ENCODE assay signal across 1 cellular context in the genomic region with DNA sequence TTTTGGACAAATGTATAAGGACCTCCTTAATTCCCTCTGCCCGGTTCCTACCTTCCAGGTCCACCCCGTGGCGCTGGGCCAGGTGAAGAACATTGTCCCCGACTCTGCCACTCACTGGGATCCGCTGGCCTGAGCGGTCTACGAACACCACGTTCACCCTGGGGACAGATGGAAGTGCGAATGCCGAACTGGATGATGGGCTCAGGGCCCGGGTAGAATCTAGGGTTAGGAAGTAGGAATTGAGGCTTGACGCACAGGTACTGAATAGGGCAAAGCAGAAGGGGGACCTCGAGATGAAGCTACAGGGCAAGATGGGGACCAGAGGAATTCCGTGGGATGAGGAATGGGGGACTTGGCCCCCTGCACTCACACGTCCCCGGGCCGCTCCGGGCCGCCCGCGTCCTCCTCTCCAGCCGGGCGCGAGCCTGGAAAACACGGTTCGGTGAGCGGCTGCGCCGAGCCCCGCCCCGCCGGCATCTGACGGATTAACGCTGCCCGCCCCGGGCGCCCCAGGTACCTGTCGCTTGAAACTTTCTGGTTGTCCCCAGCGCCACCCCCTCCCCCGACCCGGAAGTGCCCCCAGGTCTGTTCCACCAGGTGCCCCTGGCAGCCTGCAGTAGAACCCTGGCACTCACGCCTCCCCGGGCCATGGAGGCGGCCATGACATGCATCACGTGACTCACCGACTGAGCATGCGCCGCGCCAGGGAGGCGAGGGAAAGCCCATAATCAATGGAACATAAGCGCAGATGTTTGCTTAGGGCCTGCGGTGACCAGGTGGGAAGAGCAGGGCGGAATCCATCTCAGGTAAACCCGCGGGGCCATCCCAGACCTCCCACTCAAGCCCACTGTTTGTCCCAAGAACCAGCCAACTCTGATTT.
TF ChIP-seq lines count a peak whose summit lies in the region.

A gene (minus strand): TSS at position 681 of the 880 bp plus-strand sequence. CDS start 19 bp downstream, at position 662.

TF ChIP-seq in HepG2, 621 proteins besides CTCF, POLR2A, EP300 and RAD21 (continued from another document and continues in another):
- TF ChIP-seq, protein P1, sequence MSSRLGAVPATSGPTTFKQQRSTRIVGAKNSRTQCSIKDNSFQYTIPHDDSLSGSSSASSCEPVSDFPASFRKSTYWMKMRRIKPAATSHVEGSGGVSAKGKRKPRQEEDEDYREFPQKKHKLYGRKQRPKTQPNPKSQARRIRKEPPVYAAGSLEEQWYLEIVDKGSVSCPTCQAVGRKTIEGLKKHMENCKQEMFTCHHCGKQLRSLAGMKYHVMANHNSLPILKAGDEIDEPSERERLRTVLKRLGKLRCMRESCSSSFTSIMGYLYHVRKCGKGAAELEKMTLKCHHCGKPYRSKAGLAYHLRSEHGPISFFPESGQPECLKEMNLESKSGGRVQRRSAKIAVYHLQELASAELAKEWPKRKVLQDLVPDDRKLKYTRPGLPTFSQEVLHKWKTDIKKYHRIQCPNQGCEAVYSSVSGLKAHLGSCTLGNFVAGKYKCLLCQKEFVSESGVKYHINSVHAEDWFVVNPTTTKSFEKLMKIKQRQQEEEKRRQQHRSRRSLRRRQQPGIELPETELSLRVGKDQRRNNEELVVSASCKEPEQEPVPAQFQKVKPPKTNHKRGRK (CRISPR knock-in tag; IDR thresholded peaks at IDR 0.05), result no peak
- TF ChIP-seq TOE1 (CRISPR knock-in tag; IDR thresholded peaks at IDR 0.05) (peak; percentile 34; the same call in 1 of the 2 replicates), DMAP1 (CRISPR knock-in tag; IDR thresholded peaks at IDR 0.05) (peak; percentile 42; the same call in 1 of the 2 replicates), TAF1 (CRISPR knock-in tag; IDR thresholded peaks at IDR 0.05) (peak; percentile 64; the same call in 1 of the 2 replicates), MEIS2 (CRISPR knock-in tag; IDR thresholded peaks at IDR 0.05) (0 out of 2 replicates have a peak, but pooled peaks have one; percentile 18), ZNF720 (CRISPR knock-in tag; IDR thresholded peaks at IDR 0.05) (no peak), NFE2L1 (CRISPR knock-in tag; IDR thresholded peaks at IDR 0.05; ENCODE audit: borderline replicate concordance) (no peak), ZBTB42 (CRISPR knock-in tag; IDR thresholded peaks at IDR 0.05) (0 out of 2 replicates have a peak, but pooled peaks have one; percentile 22), MAFF (IDR thresholded peaks at IDR 0.05; ENCODE audit: low read depth, low read length) (no peak), HOXA7 (CRISPR knock-in tag; IDR thresholded peaks at IDR 0.05) (no peak), ZNF230 (CRISPR knock-in tag; IDR thresholded peaks at IDR 0.05) (0 out of 2 replicates have a peak, but pooled peaks have one; percentile 51), POLR2AphosphoS2 (IDR thresholded peaks at IDR 0.05; ENCODE audit: low read depth, low read length) (peak; percentile 98), SRF (IDR thresholded peaks at IDR 0.05; ENCODE audit: low read depth, low read length) (0 out of 2 replicates have a peak, but pooled peaks have one; percentile 40), ZNF781 (CRISPR knock-in tag; IDR thresholded peaks at IDR 0.05; ENCODE audit: borderline replicate concordance, not compliant biosample characterization) (peak; percentile 27), ZNF274 (CRISPR knock-in tag; IDR thresholded peaks at IDR 0.05) (peak; percentile 82; the same call in 1 of the 2 replicates), SNAI1 (CRISPR knock-in tag; IDR thresholded peaks at IDR 0.05; ENCODE audit: borderline replicate concordance) (no peak), CBX1 (IDR thresholded peaks at IDR 0.05; ENCODE audit: low read depth) (peak; percentile 47), IRF2 (CRISPR knock-in tag; IDR thresholded peaks at IDR 0.05) (peak; percentile 38; the same call in 1 of the 2 replicates), NRL (CRISPR knock-in tag; IDR thresholded peaks at IDR 0.05; ENCODE audit: borderline replicate concordance) (peak; percentile 45; the same call in 1 of the 2 replicates), ZC3H13 (CRISPR knock-in tag; IDR thresholded peaks at IDR 0.05) (peak; percentile 85), ZNF136 (CRISPR knock-in tag; IDR thresholded peaks at IDR 0.05; ENCODE audit: low read depth) (no peak), MED1 (CRISPR knock-in tag; IDR thresholded peaks at IDR 0.05) (0 out of 2 replicates have a peak, but pooled peaks have one; percentile 42), ZNF660 (CRISPR knock-in tag; IDR thresholded peaks at IDR 0.05; ENCODE audit: borderline replicate concordance, low read depth) (no peak), JARID2 (CRISPR knock-in tag; IDR thresholded peaks at IDR 0.05; ENCODE audit: insufficient replicate concordance) (peak; percentile 65), WIZ (CRISPR knock-in tag; IDR thresholded peaks at IDR 0.05) (no peak), AGO1 (IDR thresholded peaks at IDR 0.05; ENCODE audit: low read depth, low read length, poor library complexity, severe bottlenecking) (peak; percentile 81), TBL1XR1 (IDR thresholded peaks at IDR 0.05; ENCODE audit: borderline replicate concordance, low read length, partially characterized antibody) (peak; percentile 60), ZBTB8A (CRISPR knock-in tag; IDR thresholded peaks at IDR 0.05; ENCODE audit: borderline replicate concordance, low read depth) (0 out of 2 replicates have a peak, but pooled peaks have one; percentile 17), ZNF446 (CRISPR knock-in tag; IDR thresholded peaks at IDR 0.05) (no peak), REL (CRISPR knock-in tag; conservative IDR thresholded peaks at IDR 0.05) (peak; percentile 80; the same call in 1 of the 2 replicates), ERF (CRISPR knock-in tag; IDR thresholded peaks at IDR 0.05) (peak; percentile 67), CREB1 (IDR thresholded peaks at IDR 0.05) (0 out of 2 replicates have a peak, but pooled peaks have one; percentile 13), CREB1 (CRISPR knock-in tag; IDR thresholded peaks at IDR 0.05) (no peak)
- TF ChIP-seq, protein P2, sequence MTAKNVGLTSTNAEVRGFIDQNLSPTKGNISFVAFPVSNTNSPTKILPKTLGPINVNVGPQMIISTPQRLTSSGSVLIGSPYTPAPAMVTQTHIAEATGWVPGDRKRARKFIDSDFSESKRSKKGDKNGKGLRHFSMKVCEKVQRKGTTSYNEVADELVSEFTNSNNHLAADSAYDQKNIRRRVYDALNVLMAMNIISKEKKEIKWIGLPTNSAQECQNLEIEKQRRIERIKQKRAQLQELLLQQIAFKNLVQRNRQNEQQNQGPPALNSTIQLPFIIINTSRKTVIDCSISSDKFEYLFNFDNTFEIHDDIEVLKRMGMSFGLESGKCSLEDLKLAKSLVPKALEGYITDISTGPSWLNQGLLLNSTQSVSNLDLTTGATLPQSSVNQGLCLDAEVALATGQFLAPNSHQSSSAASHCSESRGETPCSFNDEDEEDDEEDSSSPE (CRISPR knock-in tag; IDR thresholded peaks at IDR 0.05), result 0 out of 2 replicates have a peak, but pooled peaks have one; percentile 43
- TF ChIP-seq, protein P3, sequence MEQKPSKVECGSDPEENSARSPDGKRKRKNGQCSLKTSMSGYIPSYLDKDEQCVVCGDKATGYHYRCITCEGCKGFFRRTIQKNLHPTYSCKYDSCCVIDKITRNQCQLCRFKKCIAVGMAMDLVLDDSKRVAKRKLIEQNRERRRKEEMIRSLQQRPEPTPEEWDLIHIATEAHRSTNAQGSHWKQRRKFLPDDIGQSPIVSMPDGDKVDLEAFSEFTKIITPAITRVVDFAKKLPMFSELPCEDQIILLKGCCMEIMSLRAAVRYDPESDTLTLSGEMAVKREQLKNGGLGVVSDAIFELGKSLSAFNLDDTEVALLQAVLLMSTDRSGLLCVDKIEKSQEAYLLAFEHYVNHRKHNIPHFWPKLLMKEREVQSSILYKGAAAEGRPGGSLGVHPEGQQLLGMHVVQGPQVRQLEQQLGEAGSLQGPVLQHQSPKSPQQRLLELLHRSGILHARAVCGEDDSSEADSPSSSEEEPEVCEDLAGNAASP (CRISPR knock-in tag; IDR thresholded peaks at IDR 0.05; ENCODE audit: borderline replicate concordance), result peak; percentile 42; the same call in 1 of the 2 replicates
- TF ChIP-seq, protein P4, sequence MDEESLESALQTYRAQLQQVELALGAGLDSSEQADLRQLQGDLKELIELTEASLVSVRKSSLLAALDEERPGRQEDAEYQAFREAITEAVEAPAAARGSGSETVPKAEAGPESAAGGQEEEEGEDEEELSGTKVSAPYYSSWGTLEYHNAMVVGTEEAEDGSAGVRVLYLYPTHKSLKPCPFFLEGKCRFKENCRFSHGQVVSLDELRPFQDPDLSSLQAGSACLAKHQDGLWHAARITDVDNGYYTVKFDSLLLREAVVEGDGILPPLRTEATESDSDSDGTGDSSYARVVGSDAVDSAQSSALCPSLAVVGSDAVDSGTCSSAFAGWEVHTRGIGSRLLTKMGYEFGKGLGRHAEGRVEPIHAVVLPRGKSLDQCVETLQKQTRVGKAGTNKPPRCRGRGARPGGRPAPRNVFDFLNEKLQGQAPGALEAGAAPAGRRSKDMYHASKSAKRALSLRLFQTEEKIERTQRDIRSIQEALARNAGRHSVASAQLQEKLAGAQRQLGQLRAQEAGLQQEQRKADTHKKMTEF (CRISPR knock-in tag; IDR thresholded peaks at IDR 0.05), result peak; percentile 73
- TF ChIP-seq, protein P5, sequence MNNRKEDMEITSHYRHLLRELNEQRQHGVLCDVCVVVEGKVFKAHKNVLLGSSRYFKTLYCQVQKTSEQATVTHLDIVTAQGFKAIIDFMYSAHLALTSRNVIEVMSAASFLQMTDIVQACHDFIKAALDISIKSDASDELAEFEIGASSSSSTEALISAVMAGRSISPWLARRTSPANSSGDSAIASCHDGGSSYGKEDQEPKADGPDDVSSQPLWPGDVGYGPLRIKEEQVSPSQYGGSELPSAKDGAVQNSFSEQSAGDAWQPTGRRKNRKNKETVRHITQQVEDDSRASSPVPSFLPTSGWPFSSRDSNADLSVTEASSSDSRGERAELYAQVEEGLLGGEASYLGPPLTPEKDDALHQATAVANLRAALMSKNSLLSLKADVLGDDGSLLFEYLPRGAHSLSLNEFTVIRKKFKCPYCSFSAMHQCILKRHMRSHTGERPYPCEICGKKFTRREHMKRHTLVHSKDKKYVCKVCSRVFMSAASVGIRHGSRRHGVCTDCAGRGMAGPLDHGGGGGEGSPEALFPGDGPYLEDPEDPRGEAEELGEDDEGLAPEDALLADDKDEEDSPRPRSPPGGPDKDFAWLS (CRISPR knock-in tag; IDR thresholded peaks at IDR 0.05; ENCODE audit: borderline replicate concordance), result 0 out of 2 replicates have a peak, but pooled peaks have one; percentile 43
- TF ChIP-seq, protein P6, sequence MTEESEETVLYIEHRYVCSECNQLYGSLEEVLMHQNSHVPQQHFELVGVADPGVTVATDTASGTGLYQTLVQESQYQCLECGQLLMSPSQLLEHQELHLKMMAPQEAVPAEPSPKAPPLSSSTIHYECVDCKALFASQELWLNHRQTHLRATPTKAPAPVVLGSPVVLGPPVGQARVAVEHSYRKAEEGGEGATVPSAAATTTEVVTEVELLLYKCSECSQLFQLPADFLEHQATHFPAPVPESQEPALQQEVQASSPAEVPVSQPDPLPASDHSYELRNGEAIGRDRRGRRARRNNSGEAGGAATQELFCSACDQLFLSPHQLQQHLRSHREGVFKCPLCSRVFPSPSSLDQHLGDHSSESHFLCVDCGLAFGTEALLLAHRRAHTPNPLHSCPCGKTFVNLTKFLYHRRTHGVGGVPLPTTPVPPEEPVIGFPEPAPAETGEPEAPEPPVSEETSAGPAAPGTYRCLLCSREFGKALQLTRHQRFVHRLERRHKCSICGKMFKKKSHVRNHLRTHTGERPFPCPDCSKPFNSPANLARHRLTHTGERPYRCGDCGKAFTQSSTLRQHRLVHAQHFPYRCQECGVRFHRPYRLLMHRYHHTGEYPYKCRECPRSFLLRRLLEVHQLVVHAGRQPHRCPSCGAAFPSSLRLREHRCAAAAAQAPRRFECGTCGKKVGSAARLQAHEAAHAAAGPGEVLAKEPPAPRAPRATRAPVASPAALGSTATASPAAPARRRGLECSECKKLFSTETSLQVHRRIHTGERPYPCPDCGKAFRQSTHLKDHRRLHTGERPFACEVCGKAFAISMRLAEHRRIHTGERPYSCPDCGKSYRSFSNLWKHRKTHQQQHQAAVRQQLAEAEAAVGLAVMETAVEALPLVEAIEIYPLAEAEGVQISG (CRISPR knock-in tag; IDR thresholded peaks at IDR 0.05), result peak; percentile 46; the same call in 1 of the 2 replicates
- TF ChIP-seq, protein P7, sequence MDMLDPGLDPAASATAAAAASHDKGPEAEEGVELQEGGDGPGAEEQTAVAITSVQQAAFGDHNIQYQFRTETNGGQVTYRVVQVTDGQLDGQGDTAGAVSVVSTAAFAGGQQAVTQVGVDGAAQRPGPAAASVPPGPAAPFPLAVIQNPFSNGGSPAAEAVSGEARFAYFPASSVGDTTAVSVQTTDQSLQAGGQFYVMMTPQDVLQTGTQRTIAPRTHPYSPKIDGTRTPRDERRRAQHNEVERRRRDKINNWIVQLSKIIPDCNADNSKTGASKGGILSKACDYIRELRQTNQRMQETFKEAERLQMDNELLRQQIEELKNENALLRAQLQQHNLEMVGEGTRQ (IDR thresholded peaks at IDR 0.05; ENCODE audit: low read depth, low read length), result peak; percentile 97
- TF ChIP-seq, protein P7 (CRISPR knock-in tag; IDR thresholded peaks at IDR 0.05; ENCODE audit: borderline replicate concordance), result peak; percentile 97
- TF ChIP-seq, protein P8, sequence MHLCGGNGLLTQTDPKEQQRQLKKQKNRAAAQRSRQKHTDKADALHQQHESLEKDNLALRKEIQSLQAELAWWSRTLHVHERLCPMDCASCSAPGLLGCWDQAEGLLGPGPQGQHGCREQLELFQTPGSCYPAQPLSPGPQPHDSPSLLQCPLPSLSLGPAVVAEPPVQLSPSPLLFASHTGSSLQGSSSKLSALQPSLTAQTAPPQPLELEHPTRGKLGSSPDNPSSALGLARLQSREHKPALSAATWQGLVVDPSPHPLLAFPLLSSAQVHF (CRISPR knock-in tag; IDR thresholded peaks at IDR 0.05), result peak; percentile 54; the same call in 1 of the 2 replicates
- TF ChIP-seq, protein P9, sequence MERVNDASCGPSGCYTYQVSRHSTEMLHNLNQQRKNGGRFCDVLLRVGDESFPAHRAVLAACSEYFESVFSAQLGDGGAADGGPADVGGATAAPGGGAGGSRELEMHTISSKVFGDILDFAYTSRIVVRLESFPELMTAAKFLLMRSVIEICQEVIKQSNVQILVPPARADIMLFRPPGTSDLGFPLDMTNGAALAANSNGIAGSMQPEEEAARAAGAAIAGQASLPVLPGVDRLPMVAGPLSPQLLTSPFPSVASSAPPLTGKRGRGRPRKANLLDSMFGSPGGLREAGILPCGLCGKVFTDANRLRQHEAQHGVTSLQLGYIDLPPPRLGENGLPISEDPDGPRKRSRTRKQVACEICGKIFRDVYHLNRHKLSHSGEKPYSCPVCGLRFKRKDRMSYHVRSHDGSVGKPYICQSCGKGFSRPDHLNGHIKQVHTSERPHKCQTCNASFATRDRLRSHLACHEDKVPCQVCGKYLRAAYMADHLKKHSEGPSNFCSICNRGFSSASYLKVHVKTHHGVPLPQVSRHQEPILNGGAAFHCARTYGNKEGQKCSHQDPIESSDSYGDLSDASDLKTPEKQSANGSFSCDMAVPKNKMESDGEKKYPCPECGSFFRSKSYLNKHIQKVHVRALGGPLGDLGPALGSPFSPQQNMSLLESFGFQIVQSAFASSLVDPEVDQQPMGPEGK (CRISPR knock-in tag; IDR thresholded peaks at IDR 0.05), result peak; percentile 72
